ENCODE assay signal across 1 cellular context in genomic region chr10:116371737-116372136, GRCh38.
TF ChIP-seq lines count a peak whose summit lies in the region.

No MANE protein-coding gene starts in this region.

TF ChIP-seq in IMR-90, 13 proteins besides CTCF, POLR2A, EP300 and RAD21 (continued from another document):
- TF ChIP-seq CEBPB (IDR thresholded peaks at IDR 0.05; ENCODE audit: low read depth, low read length) (no peak), RFX5 (IDR thresholded peaks at IDR 0.05; ENCODE audit: low read depth, low read length) (no peak), RCOR1 (IDR thresholded peaks at IDR 0.05; ENCODE audit: insufficient replicate concordance, low read length) (no peak), BHLHE40 (IDR thresholded peaks at IDR 0.05; ENCODE audit: low read depth, low read length) (no peak), FOS (IDR thresholded peaks at IDR 0.05; ENCODE audit: low read depth, low read length) (no peak), USF2 (IDR thresholded peaks at IDR 0.05; ENCODE audit: low read depth, low read length) (no peak), MAZ (IDR thresholded peaks at IDR 0.05; ENCODE audit: borderline replicate concordance, low read depth, low read length) (no peak)
- TF ChIP-seq, protein P1, sequence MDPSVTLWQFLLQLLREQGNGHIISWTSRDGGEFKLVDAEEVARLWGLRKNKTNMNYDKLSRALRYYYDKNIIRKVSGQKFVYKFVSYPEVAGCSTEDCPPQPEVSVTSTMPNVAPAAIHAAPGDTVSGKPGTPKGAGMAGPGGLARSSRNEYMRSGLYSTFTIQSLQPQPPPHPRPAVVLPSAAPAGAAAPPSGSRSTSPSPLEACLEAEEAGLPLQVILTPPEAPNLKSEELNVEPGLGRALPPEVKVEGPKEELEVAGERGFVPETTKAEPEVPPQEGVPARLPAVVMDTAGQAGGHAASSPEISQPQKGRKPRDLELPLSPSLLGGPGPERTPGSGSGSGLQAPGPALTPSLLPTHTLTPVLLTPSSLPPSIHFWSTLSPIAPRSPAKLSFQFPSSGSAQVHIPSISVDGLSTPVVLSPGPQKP (IDR thresholded peaks at IDR 0.05; ENCODE audit: borderline replicate concordance, low read depth, low read length): no peak
